In the genomic region with DNA sequence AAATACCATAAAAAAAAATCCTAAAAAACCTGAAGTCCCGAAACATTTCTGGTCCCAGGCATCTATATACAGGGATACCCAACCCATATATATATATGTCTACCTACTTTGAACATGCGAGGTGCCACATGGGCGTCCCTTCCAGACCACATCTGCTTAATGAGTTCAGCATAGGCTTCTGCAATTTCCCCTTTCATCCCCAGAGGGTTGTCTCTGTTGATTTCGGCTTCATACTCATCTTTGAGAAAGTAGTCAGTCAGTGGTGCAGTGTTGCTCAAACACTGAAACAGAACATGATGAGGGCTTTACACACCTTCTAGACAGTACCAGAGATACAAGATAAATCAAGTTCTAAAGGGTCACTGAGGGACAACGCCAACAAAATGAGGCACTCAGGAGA, we compare ENCODE assay signal across 36 cellular contexts.
"Had no signal": no experiment of that assay in that cellular context is flagged by ENCODE, and none has a peak within 500 bp of the region (broad histone marks: within the 10 kb centered on the region; RNA-seq: fewer than 3 reads in every experiment).

No MANE protein-coding gene starts in this region.

- ATAC-seq: Right ventricle myocardium inferior had no signal

- H3K4me3 Mint-ChIP-seq: activated B cell treated with CpG ODN at 0.5 μM for 24 hours; activated CD4-positive, alpha-beta memory T cell treated with anti-CD3 and anti-CD28 coated beads for 36 hours; activated naive CD4-positive, alpha-beta T cell treated with anti-CD3 and anti-CD28 coated beads, Interleukin-2, amount 50 U/mL, for 24 hours; activated naive CD8-positive, alpha-beta T cell treated with anti-CD3 and anti-CD28 coated beads, Interleukin-2, amount 10 ng/mL, durations not matched to agents 7 days and 5 days; central memory CD8-positive, alpha-beta T cell had no signal

- H3K4me2 ChIP-seq: PC-9 had no signal

- H3K27ac Mint-ChIP-seq: activated B cell treated with CpG ODN at 0.5 μM for 24 hours; activated CD4-positive, alpha-beta memory T cell treated with anti-CD3 and anti-CD28 coated beads for 36 hours; activated naive CD4-positive, alpha-beta T cell treated with anti-CD3 and anti-CD28 coated beads, Interleukin-2, amount 50 U/mL, for 24 hours; activated naive CD8-positive, alpha-beta T cell treated with anti-CD3 and anti-CD28 coated beads, Interleukin-2, amount 10 ng/mL, durations not matched to agents 7 days and 5 days; activated T-helper 2 cell treated with anti-CD3 and anti-CD28 coated beads, Interferon-gamma antibody, Interleukin-2, Interleukin-4, amounts not matched to agents 10 μg/mL and 5 μg/mL and 100 μg/mL, durations not matched to agents 14 hours and 24 hours and 36 hours had no signal

- H3K4me3 ChIP-seq: ascending aorta, cardiac muscle cell, PC-9 had no signal

- H3K4me1 Mint-ChIP-seq: activated B cell treated with CpG ODN at 0.5 μM for 24 hours; activated naive CD4-positive, alpha-beta T cell treated with anti-CD3 and anti-CD28 coated beads, Interleukin-2, amount 50 U/mL, for 24 hours; activated naive CD8-positive, alpha-beta T cell treated with anti-CD3 and anti-CD28 coated beads, Interleukin-2, amount 10 ng/mL, durations not matched to agents 7 days and 5 days had no signal

- H3K4me1 ChIP-seq: ascending aorta had no signal

- H3K27me3 ChIP-seq: ascending aorta, cardiac muscle cell had no signal

- H2AFZ ChIP-seq: PC-9 had no signal

- H3K9me3 ChIP-seq: ascending aorta had no signal

- FAIRE-seq: RCC 7860 had no signal

- H3K9me3 Mint-ChIP-seq: activated B cell treated with CpG ODN at 0.5 μM for 24 hours; activated CD4-positive, alpha-beta memory T cell treated with anti-CD3 and anti-CD28 coated beads for 36 hours; activated naive CD4-positive, alpha-beta T cell treated with anti-CD3 and anti-CD28 coated beads, Interleukin-2, amount 50 U/mL, for 24 hours; activated naive CD8-positive, alpha-beta T cell treated with anti-CD3 and anti-CD28 coated beads, Interleukin-2, amount 10 ng/mL, durations not matched to agents 7 days and 5 days; activated T-helper 2 cell treated with anti-CD3 and anti-CD28 coated beads, Interferon-gamma antibody, Interleukin-2, Interleukin-4, amounts not matched to agents 10 μg/mL and 5 μg/mL and 100 μg/mL, durations not matched to agents 14 hours and 24 hours and 36 hours; central memory CD8-positive, alpha-beta T cell had no signal

- H3K27me3 Mint-ChIP-seq: activated B cell treated with CpG ODN at 0.5 μM for 24 hours; activated CD4-positive, alpha-beta memory T cell treated with anti-CD3 and anti-CD28 coated beads for 36 hours; activated naive CD4-positive, alpha-beta T cell treated with anti-CD3 and anti-CD28 coated beads, Interleukin-2, amount 50 U/mL, for 24 hours; activated naive CD8-positive, alpha-beta T cell treated with anti-CD3 and anti-CD28 coated beads, Interleukin-2, amount 10 ng/mL, durations not matched to agents 7 days and 5 days; central memory CD8-positive, alpha-beta T cell had no signal

- DNase-seq: activated B cell treated with CpG ODN at 0.5 μM for 24 hours; activated CD4-positive, alpha-beta memory T cell treated with anti-CD3 and anti-CD28 coated beads for 36 hours; activated CD4-positive, alpha-beta T cell treated with anti-CD3 and anti-CD28 coated beads for 4 hours; activated CD4-positive, alpha-beta T cell treated with anti-CD3 and anti-CD28 coated beads, Interleukin-2, amount 50 U/mL, for 1 hour; activated CD4-positive, CD25-positive, alpha-beta regulatory T cell treated with anti-CD3 and anti-CD28 coated beads, Interleukin-2, amount 50 U/mL, for 72 hours; activated CD8-positive, alpha-beta memory T cell treated with anti-CD3 and anti-CD28 coated beads, Interleukin-2, amount 50 U/mL, for 4 hours; activated gamma-delta T cell; activated naive CD4-positive, alpha-beta T cell treated with Interleukin-2 at 50 U/mL for 16 hours; activated naive CD8-positive, alpha-beta T cell treated with anti-CD3 and anti-CD28 coated beads, Interleukin-2, amount 10 ng/mL, durations not matched to agents 7 days and 5 days; amygdala; NCI-H1092; NCI-H1417; NCI-H146; NCI-H187; NCI-H2029 treated with DMSO at 0.1 percent for 48 hours; NCI-H2107; NCI-H2171; NCI-H510A; NCI-H526; NCI-H748 treated with DMSO at 0.1 percent for 48 hours; NK-92 treated with Interleukin-12 subunit alpha and Interleukin-12 subunit beta, amount 100 ng/mL, for 24 hours; PC-9; SIG-M5; SW 1271; T-helper 1 cell; T-helper 2 cell; T-helper 9 cell had no signal

- H3K27ac ChIP-seq: ascending aorta, cardiac muscle cell, PC-9, RWPE1, VCaP had no signal
